In the genomic region with DNA sequence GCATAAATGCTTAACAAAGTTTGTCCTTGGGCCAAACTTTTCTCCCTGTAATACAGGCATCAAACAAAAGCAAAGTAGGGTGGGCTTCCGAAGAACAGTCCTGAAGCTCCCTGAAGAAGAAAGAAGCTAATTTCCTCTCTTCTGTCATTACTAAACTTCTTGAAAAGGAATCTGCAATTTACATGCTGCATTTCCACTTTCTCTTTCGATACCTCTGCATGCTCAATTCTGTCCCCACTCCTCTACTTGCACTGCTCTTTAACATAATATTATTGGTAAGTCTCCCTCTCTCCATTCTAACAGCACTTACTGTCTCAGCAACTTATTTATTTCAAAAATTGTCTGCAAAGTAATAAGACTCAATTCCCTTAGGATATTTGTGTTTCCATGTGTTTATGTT, we compare ENCODE assay signal across 8 cellular contexts. TPM values are rescaled to one million over a fixed set of nuclear protein-coding genes. Genes with fewer than 3 reads are reported as not detected.
DNase-seq lines count a peak whose midpoint lies in the region; ATAC-seq and TF ChIP-seq lines count a peak whose summit lies in the region.

No MANE protein-coding gene starts in this region.

- TF ChIP-seq CTCF in activated CD8-positive, alpha-beta T cell treated with anti-CD3 and anti-CD28 coated beads for 36 hours (IDR thresholded peaks at IDR 0.05), result no peak
- no peak for TF ChIP-seq CTCF in osteocyte (IDR thresholded peaks at IDR 0.05)
- no peak for TF ChIP-seq CTCF in lower leg skin (IDR thresholded peaks at IDR 0.05)

- TF ChIP-seq POLR2A in lower leg skin (IDR thresholded peaks at IDR 0.05), result no peak

- H3K36me3 Mint-ChIP-seq in activated CD8-positive, alpha-beta T cell treated with anti-CD3 and anti-CD28 coated beads for 36 hours (ENCODE audit: low read depth), result no peaks in the 10 kb centered on the region
- no peaks in the 10 kb centered on the region for H3K36me3 Mint-ChIP-seq in osteocyte (ENCODE audit: unreplicated experiment)

- DNase-seq in activated CD8-positive, alpha-beta T cell treated with anti-CD3 and anti-CD28 coated beads for 36 hours, result no peak
- DNase-seq in osteocyte (ENCODE audit: extremely low spot score, unreplicated experiment) (no peak), cerebellum (ENCODE audit: low spot score) (no peak), lower leg skin (ENCODE audit: low spot score in 2 of 2) (no peak)
- DNase-seq in stimulated activated CD4-positive, alpha-beta T cell treated with anti-CD3 and anti-CD28 coated beads, Interleukin-4, amount 100 ng/mL, for 24 hours, result no peak

- no peaks in the 10 kb centered on the region for H3K27me3 Mint-ChIP-seq in activated CD8-positive, alpha-beta T cell treated with anti-CD3 and anti-CD28 coated beads for 36 hours
- H3K27me3 Mint-ChIP-seq in osteocyte (ENCODE audit: unreplicated experiment), result no peaks in the 10 kb centered on the region

- H3K9me3 Mint-ChIP-seq in activated CD8-positive, alpha-beta T cell treated with anti-CD3 and anti-CD28 coated beads for 36 hours, result no peaks in the 10 kb centered on the region
- no peaks in the 10 kb centered on the region for H3K9me3 Mint-ChIP-seq in osteocyte (ENCODE audit: unreplicated experiment)

- H3K4me1 Mint-ChIP-seq in activated CD8-positive, alpha-beta T cell treated with anti-CD3 and anti-CD28 coated beads for 36 hours (ENCODE audit: low read depth), result peaks cover 46% of the 10 kb centered on the region
- H3K4me1 Mint-ChIP-seq in osteocyte (ENCODE audit: unreplicated experiment), result peaks cover 21% of the 10 kb centered on the region

- ATAC-seq in GM18861 (IDR thresholded peaks at IDR 0.05; ENCODE audit: unreplicated experiment) (peak; percentile 31), HG02870 (IDR thresholded peaks at IDR 0.05; ENCODE audit: unreplicated experiment) (peak; percentile 29), HG03280 (IDR thresholded peaks at IDR 0.05; ENCODE audit: unreplicated experiment) (no peak)
- no peak for ATAC-seq in activated CD8-positive, alpha-beta T cell treated with anti-CD3 and anti-CD28 coated beads for 36 hours

- intact Hi-C loops in activated CD8-positive, alpha-beta T cell treated with anti-CD3 and anti-CD28 coated beads for 36 hours (cut with micrococcal nuclease), result loop anchor here (10.0 kb wide), 1 partner anchor 114 kb away; no protein-coding TSS in a partner anchor
- intact Hi-C loops in lower leg skin (cut with DNase I; ENCODE audit: low total_unique reads), result no loop called here

- H3K27ac Mint-ChIP-seq in activated CD8-positive, alpha-beta T cell treated with anti-CD3 and anti-CD28 coated beads for 36 hours, result peak overlapping the region; percentile 75
- peak overlapping the region; percentile 79 for H3K27ac Mint-ChIP-seq in osteocyte (ENCODE audit: unreplicated experiment)

- peak overlapping the region; percentile 37 for H3K4me3 Mint-ChIP-seq in activated CD8-positive, alpha-beta T cell treated with anti-CD3 and anti-CD28 coated beads for 36 hours
- no peak overlapping the region for H3K4me3 Mint-ChIP-seq in osteocyte (ENCODE audit: unreplicated experiment)

- POLR2A ChIA-PET in activated CD8-positive, alpha-beta T cell treated with anti-CD3 and anti-CD28 coated beads for 36 hours (lab: Charles Lee), result interaction anchor here (1.0 kb wide), 1 partner anchor 57 kb away, joined by 3 read pairs; no protein-coding TSS in a partner anchor

- 27 to 31% methylated on average over 2 of the region's 2 CpGs for WGBS in lower leg skin, 2 donors

- no peak overlapping the region for H3K4me3 ChIP-seq in lower leg skin (ENCODE audit: low read depth, poor library complexity, severe bottlenecking)

- CTCF ChIA-PET in activated CD8-positive, alpha-beta T cell treated with anti-CD3 and anti-CD28 coated beads for 36 hours (lab: Charles Lee), result no interaction called here

RNA-seq across cellular contexts. Expression of a gene that starts 3.9 kb away (rescaled TPM):
- 10 to 100 TPM; 15.9 to 17.6 TPM for total RNA-seq in activated CD8-positive, alpha-beta T cell treated with anti-CD3 and anti-CD28 coated beads for 36 hours
- total RNA-seq in osteocyte (38.9 and 42.0 TPM in 2 replicates), cerebellum (30.6 TPM), lower leg skin (100 to 1,000 TPM in 1 of 4 donors, 10 to 100 TPM in 3; 73.1 to 116 (median 89.6) TPM)

Comparison
In these comparisons a context has a peak if more than half of its experiments do, and no peak if none do; other contexts are left out.
1. ATAC-seq: peak in GM18861 (single experiment) and HG02870 (single experiment); none in activated CD8-positive, alpha-beta T cell treated with anti-CD3 and anti-CD28 coated beads for 36 hours (single experiment) and HG03280 (single experiment).